ENCODE assay signal across 2 cellular contexts in the genomic region with DNA sequence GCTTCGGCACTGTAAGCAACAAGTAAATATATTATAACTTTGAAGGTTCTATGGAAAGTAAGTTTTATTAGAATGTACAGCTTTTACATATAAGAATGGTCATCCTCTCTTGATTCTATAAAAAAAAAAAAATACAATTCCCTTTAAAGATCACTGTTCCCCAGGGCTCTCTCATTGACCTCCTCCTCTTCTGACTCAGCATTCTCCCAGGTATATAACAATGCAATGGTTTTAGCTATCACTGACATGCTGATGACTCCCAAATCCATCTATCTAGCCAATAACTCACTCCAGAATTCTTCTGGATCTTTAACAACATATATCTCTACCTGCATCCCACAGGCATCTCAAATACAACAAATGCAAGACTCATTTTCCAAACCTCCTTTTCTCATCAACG.
TF ChIP-seq lines count a peak whose summit lies in the region.

No MANE protein-coding gene starts in this region.

TF ChIP-seq in GM23338, 12 proteins besides CTCF, POLR2A, EP300 and RAD21 (continues in another document):
- TF ChIP-seq, protein P1, sequence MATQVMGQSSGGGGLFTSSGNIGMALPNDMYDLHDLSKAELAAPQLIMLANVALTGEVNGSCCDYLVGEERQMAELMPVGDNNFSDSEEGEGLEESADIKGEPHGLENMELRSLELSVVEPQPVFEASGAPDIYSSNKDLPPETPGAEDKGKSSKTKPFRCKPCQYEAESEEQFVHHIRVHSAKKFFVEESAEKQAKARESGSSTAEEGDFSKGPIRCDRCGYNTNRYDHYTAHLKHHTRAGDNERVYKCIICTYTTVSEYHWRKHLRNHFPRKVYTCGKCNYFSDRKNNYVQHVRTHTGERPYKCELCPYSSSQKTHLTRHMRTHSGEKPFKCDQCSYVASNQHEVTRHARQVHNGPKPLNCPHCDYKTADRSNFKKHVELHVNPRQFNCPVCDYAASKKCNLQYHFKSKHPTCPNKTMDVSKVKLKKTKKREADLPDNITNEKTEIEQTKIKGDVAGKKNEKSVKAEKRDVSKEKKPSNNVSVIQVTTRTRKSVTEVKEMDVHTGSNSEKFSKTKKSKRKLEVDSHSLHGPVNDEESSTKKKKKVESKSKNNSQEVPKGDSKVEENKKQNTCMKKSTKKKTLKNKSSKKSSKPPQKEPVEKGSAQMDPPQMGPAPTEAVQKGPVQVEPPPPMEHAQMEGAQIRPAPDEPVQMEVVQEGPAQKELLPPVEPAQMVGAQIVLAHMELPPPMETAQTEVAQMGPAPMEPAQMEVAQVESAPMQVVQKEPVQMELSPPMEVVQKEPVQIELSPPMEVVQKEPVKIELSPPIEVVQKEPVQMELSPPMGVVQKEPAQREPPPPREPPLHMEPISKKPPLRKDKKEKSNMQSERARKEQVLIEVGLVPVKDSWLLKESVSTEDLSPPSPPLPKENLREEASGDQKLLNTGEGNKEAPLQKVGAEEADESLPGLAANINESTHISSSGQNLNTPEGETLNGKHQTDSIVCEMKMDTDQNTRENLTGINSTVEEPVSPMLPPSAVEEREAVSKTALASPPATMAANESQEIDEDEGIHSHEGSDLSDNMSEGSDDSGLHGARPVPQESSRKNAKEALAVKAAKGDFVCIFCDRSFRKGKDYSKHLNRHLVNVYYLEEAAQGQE (IDR thresholded peaks at IDR 0.05; ENCODE audit: unreplicated experiment) = no peak
- no peak for TF ChIP-seq EZH2 (IDR thresholded peaks at IDR 0.05; ENCODE audit: low read depth, unreplicated experiment)
- TF ChIP-seq EZH2phosphoT487 (IDR thresholded peaks at IDR 0.05; ENCODE audit: unreplicated experiment) = no peak
- no peak for TF ChIP-seq NANOG (IDR thresholded peaks at IDR 0.05; ENCODE audit: borderline replicate concordance)
- TF ChIP-seq, protein P2, sequence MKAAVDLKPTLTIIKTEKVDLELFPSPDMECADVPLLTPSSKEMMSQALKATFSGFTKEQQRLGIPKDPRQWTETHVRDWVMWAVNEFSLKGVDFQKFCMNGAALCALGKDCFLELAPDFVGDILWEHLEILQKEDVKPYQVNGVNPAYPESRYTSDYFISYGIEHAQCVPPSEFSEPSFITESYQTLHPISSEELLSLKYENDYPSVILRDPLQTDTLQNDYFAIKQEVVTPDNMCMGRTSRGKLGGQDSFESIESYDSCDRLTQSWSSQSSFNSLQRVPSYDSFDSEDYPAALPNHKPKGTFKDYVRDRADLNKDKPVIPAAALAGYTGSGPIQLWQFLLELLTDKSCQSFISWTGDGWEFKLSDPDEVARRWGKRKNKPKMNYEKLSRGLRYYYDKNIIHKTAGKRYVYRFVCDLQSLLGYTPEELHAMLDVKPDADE (IDR thresholded peaks at IDR 0.05) = no peak
- no peak for TF ChIP-seq JUNB (IDR thresholded peaks at IDR 0.05; ENCODE audit: unreplicated experiment)
- TF ChIP-seq, protein P3, sequence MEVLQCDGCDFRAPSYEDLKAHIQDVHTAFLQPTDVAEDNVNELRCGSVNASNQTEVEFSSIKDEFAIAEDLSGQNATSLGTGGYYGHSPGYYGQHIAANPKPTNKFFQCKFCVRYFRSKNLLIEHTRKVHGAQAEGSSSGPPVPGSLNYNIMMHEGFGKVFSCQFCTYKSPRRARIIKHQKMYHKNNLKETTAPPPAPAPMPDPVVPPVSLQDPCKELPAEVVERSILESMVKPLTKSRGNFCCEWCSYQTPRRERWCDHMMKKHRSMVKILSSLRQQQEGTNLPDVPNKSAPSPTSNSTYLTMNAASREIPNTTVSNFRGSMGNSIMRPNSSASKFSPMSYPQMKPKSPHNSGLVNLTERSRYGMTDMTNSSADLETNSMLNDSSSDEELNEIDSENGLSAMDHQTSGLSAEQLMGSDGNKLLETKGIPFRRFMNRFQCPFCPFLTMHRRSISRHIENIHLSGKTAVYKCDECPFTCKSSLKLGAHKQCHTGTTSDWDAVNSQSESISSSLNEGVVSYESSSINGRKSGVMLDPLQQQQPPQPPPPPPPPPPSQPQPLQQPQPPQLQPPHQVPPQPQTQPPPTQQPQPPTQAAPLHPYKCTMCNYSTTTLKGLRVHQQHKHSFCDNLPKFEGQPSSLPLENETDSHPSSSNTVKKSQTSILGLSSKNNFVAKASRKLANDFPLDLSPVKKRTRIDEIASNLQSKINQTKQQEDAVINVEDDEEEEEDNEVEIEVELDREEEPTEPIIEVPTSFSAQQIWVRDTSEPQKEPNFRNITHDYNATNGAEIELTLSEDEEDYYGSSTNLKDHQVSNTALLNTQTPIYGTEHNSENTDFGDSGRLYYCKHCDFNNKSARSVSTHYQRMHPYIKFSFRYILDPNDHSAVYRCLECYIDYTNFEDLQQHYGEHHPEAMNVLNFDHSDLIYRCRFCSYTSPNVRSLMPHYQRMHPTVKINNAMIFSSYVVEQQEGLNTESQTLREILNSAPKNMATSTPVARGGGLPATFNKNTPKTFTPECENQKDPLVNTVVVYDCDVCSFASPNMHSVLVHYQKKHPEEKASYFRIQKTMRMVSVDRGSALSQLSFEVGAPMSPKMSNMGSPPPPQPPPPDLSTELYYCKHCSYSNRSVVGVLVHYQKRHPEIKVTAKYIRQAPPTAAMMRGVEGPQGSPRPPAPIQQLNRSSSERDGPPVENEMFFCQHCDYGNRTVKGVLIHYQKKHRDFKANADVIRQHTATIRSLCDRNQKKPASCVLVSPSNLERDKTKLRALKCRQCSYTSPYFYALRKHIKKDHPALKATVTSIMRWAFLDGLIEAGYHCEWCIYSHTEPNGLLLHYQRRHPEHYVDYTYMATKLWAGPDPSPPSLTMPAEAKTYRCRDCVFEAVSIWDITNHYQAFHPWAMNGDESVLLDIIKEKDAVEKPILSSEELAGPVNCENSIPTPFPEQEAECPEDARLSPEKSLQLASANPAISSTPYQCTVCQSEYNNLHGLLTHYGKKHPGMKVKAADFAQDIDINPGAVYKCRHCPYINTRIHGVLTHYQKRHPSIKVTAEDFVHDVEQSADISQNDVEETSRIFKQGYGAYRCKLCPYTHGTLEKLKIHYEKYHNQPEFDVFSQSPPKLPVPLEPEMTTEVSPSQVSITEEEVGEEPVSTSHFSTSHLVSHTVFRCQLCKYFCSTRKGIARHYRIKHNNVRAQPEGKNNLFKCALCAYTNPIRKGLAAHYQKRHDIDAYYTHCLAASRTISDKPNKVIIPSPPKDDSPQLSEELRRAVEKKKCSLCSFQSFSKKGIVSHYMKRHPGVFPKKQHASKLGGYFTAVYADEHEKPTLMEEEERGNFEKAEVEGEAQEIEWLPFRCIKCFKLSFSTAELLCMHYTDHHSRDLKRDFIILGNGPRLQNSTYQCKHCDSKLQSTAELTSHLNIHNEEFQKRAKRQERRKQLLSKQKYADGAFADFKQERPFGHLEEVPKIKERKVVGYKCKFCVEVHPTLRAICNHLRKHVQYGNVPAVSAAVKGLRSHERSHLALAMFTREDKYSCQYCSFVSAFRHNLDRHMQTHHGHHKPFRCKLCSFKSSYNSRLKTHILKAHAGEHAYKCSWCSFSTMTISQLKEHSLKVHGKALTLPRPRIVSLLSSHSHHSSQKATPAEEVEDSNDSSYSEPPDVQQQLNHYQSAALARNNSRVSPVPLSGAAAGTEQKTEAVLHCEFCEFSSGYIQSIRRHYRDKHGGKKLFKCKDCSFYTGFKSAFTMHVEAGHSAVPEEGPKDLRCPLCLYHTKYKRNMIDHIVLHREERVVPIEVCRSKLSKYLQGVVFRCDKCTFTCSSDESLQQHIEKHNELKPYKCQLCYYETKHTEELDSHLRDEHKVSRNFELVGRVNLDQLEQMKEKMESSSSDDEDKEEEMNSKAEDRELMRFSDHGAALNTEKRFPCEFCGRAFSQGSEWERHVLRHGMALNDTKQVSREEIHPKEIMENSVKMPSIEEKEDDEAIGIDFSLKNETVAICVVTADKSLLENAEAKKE (CRISPR knock-in tag; IDR thresholded peaks at IDR 0.05) = no peak
- TF ChIP-seq ZNF114 (CRISPR knock-in tag; IDR thresholded peaks at IDR 0.05) = no peak
- no peak for TF ChIP-seq POLR2AphosphoS5 (IDR thresholded peaks at IDR 0.05; ENCODE audit: low read depth)
- TF ChIP-seq CREB1 (CRISPR knock-in tag; IDR thresholded peaks at IDR 0.05; ENCODE audit: low read depth) = no peak

TF ChIP-seq in H1, 55 proteins besides CTCF, POLR2A, EP300 and RAD21 (continued from another document):
- TF ChIP-seq HDAC6 (IDR thresholded peaks at IDR 0.05; ENCODE audit: low read depth, low read length) (no peak), CHD2 (IDR thresholded peaks at IDR 0.05; ENCODE audit: low read length) (no peak), MAFK (IDR thresholded peaks at IDR 0.05; ENCODE audit: low read depth, low read length) (peak; percentile 69; the same call in 1 of the 2 replicates), TBP (IDR thresholded peaks at IDR 0.05; ENCODE audit: low read depth, low read length) (no peak)
TF ChIP-seq in H1: peak in this region for 2.
